In the genomic region with DNA sequence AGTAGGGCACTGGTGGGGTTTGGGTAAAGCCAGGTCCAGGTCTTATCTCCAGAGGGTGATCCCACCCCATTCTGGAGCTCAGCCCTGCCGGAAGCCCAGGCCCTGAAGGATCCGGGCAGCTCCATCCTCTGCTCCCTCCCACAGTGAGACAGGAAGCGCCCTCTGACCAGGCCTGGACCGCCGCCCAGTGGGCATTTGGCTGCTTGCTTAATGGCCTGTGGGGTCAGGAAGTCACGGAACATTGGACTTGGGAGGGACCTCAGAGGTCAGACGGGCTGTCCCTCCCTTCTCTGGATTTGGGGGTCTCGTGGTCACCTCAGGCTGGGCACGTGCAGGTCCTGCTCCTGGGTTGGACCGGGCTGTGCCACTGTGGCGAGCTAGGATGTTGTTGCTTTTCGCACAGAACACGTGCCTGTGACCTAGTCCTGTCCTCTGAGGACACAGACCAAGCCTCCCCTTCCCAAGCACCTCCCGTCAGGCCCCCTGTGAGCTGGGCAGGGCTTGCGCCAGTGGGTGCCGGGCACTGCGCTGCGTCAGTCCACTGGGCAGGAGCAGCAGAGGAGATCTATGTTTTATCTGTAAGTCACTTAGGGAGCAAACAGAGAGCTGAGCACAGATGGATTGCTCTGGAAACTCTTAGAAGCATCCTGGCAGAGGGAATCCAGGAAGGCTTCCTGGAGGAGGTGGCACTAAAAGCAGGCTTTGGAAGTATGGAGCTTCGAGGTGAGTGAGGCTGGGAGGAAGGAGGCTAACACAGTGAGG, we compare ENCODE assay signal across 8 cellular contexts. TPM values are rescaled to one million over a fixed set of nuclear protein-coding genes. Genes with fewer than 3 reads are reported as not detected.
DNase-seq lines count a peak whose midpoint lies in the region; ATAC-seq and TF ChIP-seq lines count a peak whose summit lies in the region.

No MANE protein-coding gene starts in this region.

- no peak for TF ChIP-seq EP300 in stomach (IDR thresholded peaks at IDR 0.05)

- H3K36me3 ChIP-seq in left lung = no peaks in the 10 kb centered on the region
- H3K36me3 ChIP-seq in stomach = no peaks in the 10 kb centered on the region
- H3K36me3 ChIP-seq in OCI-LY7 (ENCODE audit: insufficient read depth, low read length) = no peaks in the 10 kb centered on the region

- no peaks in the 10 kb centered on the region for H3K27me3 ChIP-seq in left lung
- H3K27me3 ChIP-seq in stomach = no peaks in the 10 kb centered on the region

- H3K4me2 ChIP-seq in OCI-LY7 (ENCODE audit: low read length) = no peak overlapping the region

- intact Hi-C loops in left lung (cut with DNase I) (no loop called here), stomach (cut with DNase I; ENCODE audit: low total_unique reads) (no loop called here), OCI-LY7 (cut with micrococcal nuclease; ENCODE audit: unreplicated experiment) (no loop called here)

- in situ Hi-C loops in astrocyte of the spinal cord (cut with HindIII; ENCODE audit: low sequenced_read_pairs) = no loop called here

- no TSS peak for BruUV-seq in OCI-LY7 (replicated peaks; lab: Mats Ljungman, UMichigan)

- no peaks in the 10 kb centered on the region for H3K9me2 ChIP-seq in OCI-LY7 (ENCODE audit: insufficient read depth, low read length)

- H3K79me2 ChIP-seq in OCI-LY7 (ENCODE audit: insufficient read depth, low read depth, low read length) = no peaks in the 10 kb centered on the region

- DNase-seq in HuH-7 (ENCODE audit: low spot score) (peak; percentile 68), astrocyte of the spinal cord (ENCODE audit: low read depth, low spot score) (peak; percentile 40), left lung (peak; percentile 74 to 88), stomach (peak; percentile 85), NCI-H2107 treated with DMSO at 0.1 percent for 48 hours (lab: John Stamatoyannopoulos, UW; ENCODE audit: unreplicated experiment) (no peak), OCI-LY7 (ENCODE audit: low spot score) (no peak), GM10248 (ENCODE audit: extremely low spot score) (no peak)

- no peak overlapping the region for H2AFZ ChIP-seq in OCI-LY7 (ENCODE audit: low read length)

- CTCF ChIA-PET in OCI-LY7 (lab: Charles Lee; ENCODE audit: unreplicated experiment) = no interaction called here
- CTCF ChIA-PET in GM10248 (lab: Yijun Ruan, JAX) = interaction anchor here (0.7 to 4.3 kb wide), 11 partner anchors 10 to 141 kb away, joined by 3 to 16 read pairs (median 4); no protein-coding TSS in a partner anchor

- 23 to 45% (median 37%) methylated on average over 10 to 19 of the region's 19 CpGs for WGBS in stomach, 5 donors

- POLR2A ChIA-PET in OCI-LY7 (lab: Charles Lee) = interaction anchor here (0.9 kb wide), 1 partner anchor 46 kb away, joined by 3 read pairs; no protein-coding TSS in a partner anchor
- POLR2A ChIA-PET in GM10248 (lab: Yijun Ruan, JAX) = no interaction called here

- H3K4me3 ChIP-seq in astrocyte of the spinal cord (ENCODE audit: low read depth, low read length) (no peak overlapping the region), left lung (no peak overlapping the region), stomach (peak overlapping the region in 1 of 4 donors; percentile 0), OCI-LY7 (ENCODE audit: low read depth, low read length, poor library complexity, severe bottlenecking) (no peak overlapping the region)

- peak; percentile 52 for ATAC-seq in left lung
- no peak for ATAC-seq in GM19397 (IDR thresholded peaks at IDR 0.05; ENCODE audit: unreplicated experiment)

- H3K27ac ChIP-seq in left lung (peak overlapping the region; percentile 59 to 74), stomach (peak overlapping the region; percentile 69 to 81 (median 71)), OCI-LY7 (ENCODE audit: low read depth, low read length, poor library complexity, severe bottlenecking) (no peak overlapping the region)

- H3K4me1 ChIP-seq in left lung = peaks cover 29 to 95% of the 10 kb centered on the region in 2 donors
- peaks cover 59 to 96% (median 80%) of the 10 kb centered on the region in 4 donors for H3K4me1 ChIP-seq in stomach
- H3K4me1 ChIP-seq in OCI-LY7 (ENCODE audit: insufficient read depth, low read length, poor library complexity, severe bottlenecking) = peaks cover 6% of the 10 kb centered on the region

- H3K9me3 ChIP-seq in left lung (no peaks in the 10 kb centered on the region), stomach (no peaks in the 10 kb centered on the region), OCI-LY7 (ENCODE audit: low read length) (no peaks in the 10 kb centered on the region)

- TF ChIP-seq CTCF in astrocyte of the spinal cord (IDR thresholded peaks at IDR 0.05; ENCODE audit: low read depth, low read length) (no peak), left lung (IDR thresholded peaks at IDR 0.05) (peak in 1 of 2 donors; percentile 20), stomach (IDR thresholded peaks at IDR 0.05) (peak in 3 of 7 experiments; percentile 7 to 34 (median 27)), OCI-LY7 (conservative IDR thresholded peaks at IDR 0.05; ENCODE audit: low read length) (no peak), GM10248 (IDR thresholded peaks at IDR 0.05; ENCODE audit: control extremely low read depth, extremely low read depth, low read depth, missing control alignments) (no peak)

- H4K20me1 ChIP-seq in OCI-LY7 (ENCODE audit: insufficient read depth, low read length) = peaks cover 6% of the 10 kb centered on the region; the same call in 1 of the 2 replicates

- no peak for TF ChIP-seq POLR2A in stomach (IDR thresholded peaks at IDR 0.05)

RNA-seq across cellular contexts. Expression of a gene that starts 49.4 kb away (rescaled TPM):
- total RNA-seq in left lung = 10 to 100 TPM; 84.8 to 93.0 TPM
- total RNA-seq in stomach = 100 to 1,000 TPM in 4 of 5 donors, 10 to 100 TPM in 1; 58.2 to 294 (median 141) TPM
- 10 to 100 TPM; 11.8 to 21.1 (median 12.9) TPM for polyA plus RNA-seq in stomach
- total RNA-seq in OCI-LY7 (2014; rRNA removed; shearing (Covaris generic)) = 30.9 and 32.4 TPM in 2 replicates
- 56.2 and 66.6 TPM in 2 replicates for total RNA-seq in OCI-LY7 (2022)

Comparison
In these comparisons a context has a peak if more than half of its experiments do, and no peak if none do; other contexts are left out.
1. DNase-seq: peak in HuH-7 (single experiment), astrocyte of the spinal cord (single experiment), left lung (2 of 2) and stomach (single experiment); none in NCI-H2107 treated with DMSO at 0.1 percent for 48 hours (single experiment), OCI-LY7 (single experiment) and GM10248 (single experiment).